8 cellular contexts compared by ENCODE assay signal in the genomic region with DNA sequence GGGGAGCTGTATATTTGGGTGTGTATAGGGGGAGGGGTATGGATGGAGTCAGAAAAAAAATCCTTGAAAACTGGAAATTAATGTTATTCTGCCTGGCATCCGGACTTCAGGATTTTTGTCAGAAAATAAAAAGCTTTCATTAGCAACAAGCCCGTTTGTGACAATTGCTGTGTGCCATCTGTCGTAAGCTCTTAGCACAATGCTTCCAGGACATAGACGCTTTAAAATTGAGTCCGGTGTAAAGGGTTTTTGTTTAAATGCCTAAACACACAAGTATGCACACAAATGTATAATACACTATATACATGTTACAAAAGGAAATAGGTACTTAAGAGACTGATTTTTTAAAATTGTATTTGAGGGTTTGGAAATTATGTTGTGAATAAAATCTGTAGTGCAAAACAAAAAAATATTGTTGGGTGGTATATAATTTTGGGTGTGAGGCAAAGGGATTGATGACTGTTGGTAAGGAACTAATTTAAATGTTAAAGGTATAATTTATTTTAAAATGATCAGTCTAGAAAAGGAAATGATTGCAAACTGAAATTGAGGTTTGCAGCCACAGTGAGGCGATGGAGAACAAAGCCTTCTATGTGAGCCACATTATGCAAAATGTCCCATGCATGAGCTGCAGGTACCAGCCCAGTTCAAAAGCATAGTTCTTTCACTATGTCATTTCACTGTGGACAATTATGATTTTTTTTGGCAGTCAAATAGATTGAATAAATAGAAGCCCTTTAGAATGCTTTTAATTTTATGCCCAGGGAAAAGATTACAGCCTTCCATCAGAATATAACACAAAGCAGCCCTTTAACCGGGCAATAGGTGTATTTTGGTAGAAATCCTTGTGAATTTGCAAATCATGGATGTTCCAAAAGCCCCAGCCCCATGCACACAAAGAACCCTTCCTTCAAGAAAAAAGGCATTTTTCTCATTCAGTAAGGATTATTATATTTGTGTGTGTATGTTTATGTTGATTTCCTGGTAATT. TPM values are rescaled to one million over a fixed set of nuclear protein-coding genes. Genes with fewer than 3 reads are reported as not detected.
DNase-seq lines count a peak whose midpoint lies in the region; ATAC-seq, FAIRE-seq and TF ChIP-seq lines count a peak whose summit lies in the region.

No MANE protein-coding gene starts in this region.

- H3K4me3 ChIP-seq in left ventricle myocardium inferior = peak overlapping the region; percentile 78
- peak overlapping the region; percentile 75 for H3K4me3 ChIP-seq in astrocyte (ENCODE audit: insufficient read depth, low read depth, low read length)
- H3K4me3 ChIP-seq in thyroid gland (replicated peaks in 1 of 3) = peak overlapping the region in 2 of 3 donors; percentile 37 to 56

- TF ChIP-seq POLR2A in thyroid gland (IDR thresholded peaks at IDR 0.05) = no peak

- peak overlapping the region; percentile 1 for H3K27ac ChIP-seq in left ventricle myocardium inferior (replicated peaks)
- H3K27ac ChIP-seq in astrocyte (ENCODE audit: low read depth, low read length) = no peak overlapping the region
- peak overlapping the region; percentile 67 to 84 (median 76) for H3K27ac ChIP-seq in thyroid gland

- H3K4me3 Mint-ChIP-seq in astrocyte (ENCODE audit: unreplicated experiment) = peak overlapping the region; percentile 94

- intact Hi-C loops in left ventricle myocardium inferior (cut with micrococcal nuclease) (loop anchor here (10.0 kb wide), 1 partner anchor 91 kb away; no protein-coding TSS in a partner anchor), left ventricle myocardium superior (cut with micrococcal nuclease) (no loop called here), thyroid gland (cut with DNase I) (loop anchor here (10.0 kb wide), 1 partner anchor 129 kb away; no protein-coding TSS in a partner anchor)

- peak overlapping the region; percentile 70 for H3K27ac Mint-ChIP-seq in astrocyte (ENCODE audit: unreplicated experiment)

- H3K9me3 Mint-ChIP-seq in astrocyte (ENCODE audit: unreplicated experiment) = no peaks in the 10 kb centered on the region

- H3K36me3 ChIP-seq in left ventricle myocardium inferior (no peaks in the 10 kb centered on the region), astrocyte (ENCODE audit: insufficient read depth, low read length) (no peaks in the 10 kb centered on the region), thyroid gland (no peaks in the 10 kb centered on the region)

- TF ChIP-seq CTCF in left ventricle myocardium inferior (IDR thresholded peaks at IDR 0.05; ENCODE audit: borderline replicate concordance) (peak; percentile 69), astrocyte (IDR thresholded peaks at IDR 0.05; ENCODE audit: insufficient read depth, low read depth, low read length) (peak; percentile 75), thyroid gland (IDR thresholded peaks at IDR 0.05) (peak in 5 of 6 experiments; percentile 36 to 78 (median 65))

- no peaks in the 10 kb centered on the region for H3K9me3 ChIP-seq in left ventricle myocardium inferior (replicated peaks)
- no peaks in the 10 kb centered on the region for H3K9me3 ChIP-seq in astrocyte (ENCODE audit: insufficient read depth, low read depth, low read length)
- H3K9me3 ChIP-seq in thyroid gland = no peaks in the 10 kb centered on the region

- H3K79me2 ChIP-seq in astrocyte (ENCODE audit: insufficient read depth, low read length) = no peaks in the 10 kb centered on the region

- H3K4me1 ChIP-seq in left ventricle myocardium inferior = peaks cover 26% of the 10 kb centered on the region
- H3K4me1 ChIP-seq in astrocyte (ENCODE audit: insufficient read depth, low read length) = no peaks in the 10 kb centered on the region
- H3K4me1 ChIP-seq in thyroid gland = peaks cover 19 to 21% of the 10 kb centered on the region in 2 donors

- H2AFZ ChIP-seq in astrocyte (ENCODE audit: low read depth, low read length) = peak overlapping the region; percentile 81

- H3K36me3 Mint-ChIP-seq in astrocyte (ENCODE audit: low read depth, unreplicated experiment) = no peaks in the 10 kb centered on the region

- ATAC-seq in left ventricle myocardium superior (no peak), HG02981 (IDR thresholded peaks at IDR 0.05; ENCODE audit: unreplicated experiment) (peak; percentile 39), HG02763 (IDR thresholded peaks at IDR 0.05; ENCODE audit: unreplicated experiment) (no peak)

- H3K27me3 ChIP-seq in left ventricle myocardium inferior (ENCODE audit: low read depth) (no peaks in the 10 kb centered on the region), astrocyte (ENCODE audit: insufficient read depth, low read length) (no peaks in the 10 kb centered on the region), thyroid gland (no peaks in the 10 kb centered on the region)

- DNase-seq in left ventricle myocardium inferior (no peak), left ventricle myocardium superior (no peak), NCI-H2227 treated with DMSO at 0.1 percent for 48 hours (lab: John Stamatoyannopoulos, UW) (peak; percentile 67), astrocyte (ENCODE audit: low read depth) (peak; percentile 36), kidney glomerular epithelial cell (lab: John Stamatoyannopoulos, UW) (peak; percentile 58), thyroid gland (peak; percentile 38 to 56)

- WGBS in thyroid gland, 2 donors = 35 to 39% methylated on average over 7 of the region's 7 CpGs

- H3K27me3 Mint-ChIP-seq in astrocyte (ENCODE audit: low read depth, unreplicated experiment) = peaks cover 3% of the 10 kb centered on the region

- H3K4me2 ChIP-seq in astrocyte (ENCODE audit: low read length) = peak overlapping the region; percentile 98

- H3K9ac ChIP-seq in astrocyte (ENCODE audit: low read length) = peak overlapping the region; percentile 85

- peaks cover 11% of the 10 kb centered on the region for H3K4me1 Mint-ChIP-seq in astrocyte (ENCODE audit: low read depth, unreplicated experiment)

- no peaks in the 10 kb centered on the region for H4K20me1 ChIP-seq in astrocyte (ENCODE audit: insufficient read depth, low read length)

- no peak for FAIRE-seq in astrocyte (lab: Jason Lieb, UNC)

RNA-seq across cellular contexts. Expression of a gene that starts 1.5 kb away (rescaled TPM):
- total RNA-seq in left ventricle myocardium inferior (6.2 TPM), left ventricle myocardium superior (3.4 TPM), astrocyte (11.8 and 15.9 TPM in 2 replicates), thyroid gland (100 to 1,000 TPM in 2 of 4 donors, 10 to 100 TPM in 2; 73.8 to 211 (median 122) TPM)

Comparison
In these comparisons a context has a peak if more than half of its experiments do, and no peak if none do; other contexts are left out.
1. DNase-seq: peak in NCI-H2227 treated with DMSO at 0.1 percent for 48 hours (single experiment), astrocyte (single experiment), kidney glomerular epithelial cell (single experiment) and thyroid gland (2 of 2); none in left ventricle myocardium inferior (single experiment) and left ventricle myocardium superior (single experiment).
2. Peak in every context shown above with its lines, with median percentiles within 50 percentile points of each other: H3K4me3 ChIP-seq and CTCF ChIP-seq.